Comparison of ENCODE assay signal across 27 cellular contexts in the genomic region with DNA sequence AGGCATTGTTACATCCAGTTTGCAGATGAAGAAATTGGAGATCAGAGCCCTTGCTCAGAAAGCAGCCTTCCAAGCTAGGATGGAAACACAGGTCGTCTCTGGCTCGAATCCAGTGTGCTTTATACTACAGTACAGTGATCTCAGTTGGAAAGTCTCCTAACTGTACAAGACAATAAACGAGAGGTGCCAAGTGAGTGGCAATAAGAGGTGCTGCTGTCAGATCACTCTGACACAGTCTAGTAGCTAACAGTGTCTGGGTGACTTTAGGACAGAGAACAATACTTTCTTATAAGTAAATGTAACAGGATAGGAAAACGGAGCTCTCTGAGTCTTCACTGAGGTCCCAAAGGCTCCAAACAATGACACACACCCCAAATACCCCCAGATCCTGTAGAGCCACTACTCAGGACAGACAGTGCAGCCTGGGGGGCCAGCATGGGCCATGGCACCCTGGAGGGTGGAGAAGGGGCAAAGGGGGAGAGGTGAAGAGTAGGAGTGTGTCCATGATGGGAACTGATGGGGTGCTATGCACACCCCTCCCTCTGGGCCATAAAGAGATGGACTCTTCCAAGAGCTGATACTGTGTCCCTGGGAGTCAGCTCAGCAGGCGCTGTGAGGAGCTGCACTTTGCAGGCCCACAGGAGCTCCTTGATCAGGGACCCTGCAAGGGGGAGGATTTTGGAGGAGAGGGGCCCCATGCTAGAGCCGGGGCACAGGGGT. TPM values are rescaled to one million over a fixed set of nuclear protein-coding genes. Genes with fewer than 3 reads are reported as not detected.
DNase-seq lines count a peak whose midpoint lies in the region; ATAC-seq and TF ChIP-seq lines count a peak whose summit lies in the region.
"Had no signal": no experiment of that assay in that cellular context is flagged by ENCODE, and none has a peak within 500 bp of the region (broad histone marks: within the 10 kb centered on the region; RNA-seq: fewer than 3 reads in every experiment).

No MANE protein-coding gene starts in this region.

- H3K79me1 ChIP-seq in neuronal stem cell (ENCODE audit: low read depth, low read length), result no peaks in the 10 kb centered on the region

- no peak overlapping the region for H2BK12ac ChIP-seq in neuronal stem cell (ENCODE audit: low read length)

- no peaks in the 10 kb centered on the region for H3K36me3 Mint-ChIP-seq in activated T-helper 1 cell treated with anti-CD3 and anti-CD28 coated beads, Interleukin-12 subunit alpha, Interleukin-12 subunit beta, Interleukin-2, Interleukin-4 antibody, amounts not matched to agents 30 ng/mL and 10 ng/mL and 1 ng/mL, durations not matched to agents 14 hours and 24 hours and 36 hours (ENCODE audit: low read depth)
- H3K36me3 Mint-ChIP-seq: activated naive CD8-positive, alpha-beta T cell treated with anti-CD3 and anti-CD28 coated beads, Interleukin-2, amount 10 ng/mL, durations not matched to agents 7 days and 5 days; WTC11 had no signal

- H3K27me3 ChIP-seq in ascending aorta (no peaks in the 10 kb centered on the region), heart right ventricle (no peaks in the 10 kb centered on the region), neuronal stem cell (ENCODE audit: control insufficient read depth in 3 of 3, insufficient read depth in 3 of 3, low read depth in 1 of 3, low read length in 3 of 3) (no peaks in the 10 kb centered on the region)
- H3K27me3 ChIP-seq: hepatocyte had no signal

- peak overlapping the region; percentile 53 for H3K18ac ChIP-seq in neuronal stem cell (ENCODE audit: low read length)

- POLR2A ChIA-PET in HEK293 (lab: Yijun Ruan, JAX), result no interaction called here

- H3K4ac ChIP-seq in neuronal stem cell (ENCODE audit: low read length), result no peak overlapping the region

- intact Hi-C loops in ascending aorta (cut with DNase I) (no loop called here), heart right ventricle (cut with DNase I) (loop anchor here in 1 of 10 donors (10.0 kb wide), 1 partner anchor 60 kb away; no protein-coding TSS in a partner anchor)
- intact Hi-C loops in activated T-helper 1 cell treated with anti-CD3 and anti-CD28 coated beads, Interleukin-12 subunit alpha, Interleukin-12 subunit beta, Interleukin-2, Interleukin-4 antibody, amounts not matched to agents 30 ng/mL and 10 ng/mL and 1 ng/mL, durations not matched to agents 14 hours and 24 hours and 36 hours (cut with micrococcal nuclease), result no loop called here

- H3K4me3 ChIP-seq in HEK293 (ENCODE audit: low read depth, low read length) (no peak overlapping the region), ascending aorta (no peak overlapping the region), heart right ventricle (peak overlapping the region in 4 of 10 donors; percentile 6 to 60 (median 33)), neuronal stem cell (ENCODE audit: low read length in 2 of 2) (no peak overlapping the region)
- H3K4me3 ChIP-seq: hepatocyte, SK-N-MC had no signal

- H3K9ac ChIP-seq in neuronal stem cell (ENCODE audit: low read depth, low read length, poor library complexity), result no peak overlapping the region

- H3K14ac ChIP-seq in neuronal stem cell (ENCODE audit: low read length), result no peak overlapping the region

- H3K27ac Mint-ChIP-seq in activated T-helper 1 cell treated with anti-CD3 and anti-CD28 coated beads, Interleukin-12 subunit alpha, Interleukin-12 subunit beta, Interleukin-2, Interleukin-4 antibody, amounts not matched to agents 30 ng/mL and 10 ng/mL and 1 ng/mL, durations not matched to agents 14 hours and 24 hours and 36 hours, result no peak overlapping the region
- H3K27ac Mint-ChIP-seq: activated CD4-positive, alpha-beta T cell treated with anti-CD3 and anti-CD28 coated beads, Interleukin-2, amount 10 ng/mL, durations not matched to agents 24 days and 14 days; activated naive CD8-positive, alpha-beta T cell treated with anti-CD3 and anti-CD28 coated beads, Interleukin-2, amount 10 ng/mL, durations not matched to agents 7 days and 5 days; activated T-cell treated with anti-CD3 and anti-CD28 coated beads, Interleukin-2, amount 50 U/mL, for 24 hours; CD4-positive, alpha-beta T cell; dendritic cell treated with granulocyte-macrophage colony-stimulating factor and Interleukin-4, amounts not matched to agents 40 ng/mL and 50 ng/mL, for 4 days; H9 had no signal

- H2BK15ac ChIP-seq in neuronal stem cell (ENCODE audit: low read length), result no peak overlapping the region

- H3K36me3 ChIP-seq in HEK293 (ENCODE audit: control insufficient read depth in 2 of 2, insufficient read depth in 1 of 2, low read length in 2 of 2) (no peaks in the 10 kb centered on the region), ascending aorta (no peaks in the 10 kb centered on the region), heart right ventricle (no peaks in the 10 kb centered on the region), neuronal stem cell (replicated peaks in 1 of 2; ENCODE audit: control insufficient read depth in 2 of 2, insufficient read depth in 2 of 2, low read length in 2 of 2) (no peaks in the 10 kb centered on the region)

- H3K27me3 Mint-ChIP-seq in activated T-helper 1 cell treated with anti-CD3 and anti-CD28 coated beads, Interleukin-12 subunit alpha, Interleukin-12 subunit beta, Interleukin-2, Interleukin-4 antibody, amounts not matched to agents 30 ng/mL and 10 ng/mL and 1 ng/mL, durations not matched to agents 14 hours and 24 hours and 36 hours (ENCODE audit: insufficient read depth), result peaks cover 8% of the 10 kb centered on the region
- H3K27me3 Mint-ChIP-seq: activated T-cell treated with anti-CD3 and anti-CD28 coated beads, Interleukin-2, amount 50 U/mL, for 24 hours; CD4-positive, alpha-beta T cell had no signal

- H3K4me1 ChIP-seq in HEK293 (ENCODE audit: control insufficient read depth, insufficient read depth, low read length) (peaks cover 15% of the 10 kb centered on the region), ascending aorta (peaks cover 0 to 7% of the 10 kb centered on the region in 2 donors), heart right ventricle (peaks cover 0 to 41% (median 13%) of the 10 kb centered on the region in 9 donors), neuronal stem cell (ENCODE audit: control insufficient read depth in 2 of 2, insufficient read depth in 1 of 2, low read depth in 1 of 2, low read length in 2 of 2) (peaks cover 4 to 8% of the 10 kb centered on the region in 2 donors)

- no peaks in the 10 kb centered on the region for H3K4me1 Mint-ChIP-seq in activated T-helper 1 cell treated with anti-CD3 and anti-CD28 coated beads, Interleukin-12 subunit alpha, Interleukin-12 subunit beta, Interleukin-2, Interleukin-4 antibody, amounts not matched to agents 30 ng/mL and 10 ng/mL and 1 ng/mL, durations not matched to agents 14 hours and 24 hours and 36 hours (ENCODE audit: low read depth)
- H3K4me1 Mint-ChIP-seq: activated CD4-positive, alpha-beta T cell treated with anti-CD3 and anti-CD28 coated beads, Interleukin-2, amount 10 ng/mL, durations not matched to agents 24 days and 14 days; activated naive CD8-positive, alpha-beta T cell treated with anti-CD3 and anti-CD28 coated beads, Interleukin-2, amount 10 ng/mL, durations not matched to agents 7 days and 5 days; central memory CD8-positive, alpha-beta T cell had no signal

- 32 to 46% methylated on average over 6 of the region's 6 CpGs for WGBS in heart right ventricle, 2 donors
- WGBS in neuronal stem cell (ENCODE audit: extremely low coverage in 2 of 2, insufficient read length in 2 of 2, insufficient replicate concordance in 1 of 2), 2 donors, result no CpG with 5 or more reads among the region's 6 CpGs

- no peak for DNase-seq in ascending aorta (ENCODE audit: low spot score in 2 of 2)
- peak in 1 of 2 donors; percentile 35 for DNase-seq in heart right ventricle
- DNase-seq in neuronal stem cell (ENCODE audit: low spot score), result no peak
- no peak for DNase-seq in SHP77 (lab: John Stamatoyannopoulos, UW)
- no peak for DNase-seq in activated T-helper 1 cell treated with anti-CD3 and anti-CD28 coated beads, Interleukin-12 subunit alpha, Interleukin-12 subunit beta, Interleukin-2, Interleukin-4 antibody, amounts not matched to agents 30 ng/mL and 10 ng/mL and 1 ng/mL, durations not matched to agents 14 hours and 24 hours and 36 hours (ENCODE audit: low spot score)
- DNase-seq in DMS79 (lab: John Stamatoyannopoulos, UW), result no peak
- DNase-seq: activated CD4-positive, alpha-beta T cell treated with anti-CD3 and anti-CD28 coated beads, Interleukin-2, amount 10 ng/mL, durations not matched to agents 24 days and 14 days; activated gamma-delta T cell; activated naive CD8-positive, alpha-beta T cell treated with anti-CD3 and anti-CD28 coated beads, Interleukin-2, amount 10 ng/mL, durations not matched to agents 7 days and 5 days; activated T-cell treated with anti-CD3 and anti-CD28 coated beads, Interleukin-2, amount 50 U/mL, for 24 hours; CD4-positive, alpha-beta T cell; H9; mesendoderm; NCI-H1436 treated with DMSO at 0.1 percent for 48 hours; NCI-H2081 treated with DMSO at 0.1 percent for 48 hours; posterior cingulate gyrus; stimulated activated CD4-positive, alpha-beta T cell treated with anti-CD3 and anti-CD28 coated beads, Interleukin-12 subunit alpha, Interleukin-12 subunit beta, amount 100 ng/mL, for 4 hours; stimulated activated CD4-positive, alpha-beta T cell treated with anti-CD3 and anti-CD28 coated beads, Interleukin-4, amount 100 ng/mL, for 1 hour; trophoblast cell had no signal

- H3K4me3 Mint-ChIP-seq in activated T-helper 1 cell treated with anti-CD3 and anti-CD28 coated beads, Interleukin-12 subunit alpha, Interleukin-12 subunit beta, Interleukin-2, Interleukin-4 antibody, amounts not matched to agents 30 ng/mL and 10 ng/mL and 1 ng/mL, durations not matched to agents 14 hours and 24 hours and 36 hours, result no peak overlapping the region
- H3K4me3 Mint-ChIP-seq: activated CD4-positive, alpha-beta T cell treated with anti-CD3 and anti-CD28 coated beads, Interleukin-2, amount 10 ng/mL, durations not matched to agents 24 days and 14 days; activated naive CD8-positive, alpha-beta T cell treated with anti-CD3 and anti-CD28 coated beads, Interleukin-2, amount 10 ng/mL, durations not matched to agents 7 days and 5 days; activated T-cell treated with anti-CD3 and anti-CD28 coated beads, Interleukin-2, amount 50 U/mL, for 24 hours; CD4-positive, alpha-beta T cell; central memory CD8-positive, alpha-beta T cell; dendritic cell treated with granulocyte-macrophage colony-stimulating factor and Interleukin-4, amounts not matched to agents 40 ng/mL and 50 ng/mL, for 4 days; H9; WTC11 had no signal

- no peak overlapping the region for H4K8ac ChIP-seq in neuronal stem cell (ENCODE audit: low read depth, low read length)

- H3K27ac ChIP-seq in HEK293 (ENCODE audit: extremely low read depth, low read depth, low read length) (no peak overlapping the region), ascending aorta (peak overlapping the region; percentile 82 to 90), heart right ventricle (peak overlapping the region in 4 of 10 donors; percentile 42 to 95 (median 76)), neuronal stem cell (replicated peaks; ENCODE audit: low read length) (no peak overlapping the region)
- H3K27ac ChIP-seq: hepatocyte, SK-N-MC had no signal

- H3K4me2 ChIP-seq in neuronal stem cell (ENCODE audit: insufficient read depth, low read length, poor library complexity, severe bottlenecking), result no peak overlapping the region
- H3K4me2 ChIP-seq: hepatocyte had no signal

- no peak overlapping the region for H4K91ac ChIP-seq in neuronal stem cell (ENCODE audit: low read depth, low read length, poor library complexity)

- no peaks in the 10 kb centered on the region for H3K9me3 ChIP-seq in HEK293 (ENCODE audit: control insufficient read depth, insufficient read depth, low read depth, low read length)
- H3K9me3 ChIP-seq in ascending aorta, result no peaks in the 10 kb centered on the region
- H3K9me3 ChIP-seq in heart right ventricle, result no peaks in the 10 kb centered on the region
- H3K9me3 ChIP-seq in neuronal stem cell (replicated peaks in 1 of 2; ENCODE audit: control insufficient read depth in 2 of 2, insufficient read depth in 1 of 2, low read depth in 1 of 2, low read length in 2 of 2), result no peaks in the 10 kb centered on the region

- no peaks in the 10 kb centered on the region for H3K9me3 Mint-ChIP-seq in activated T-helper 1 cell treated with anti-CD3 and anti-CD28 coated beads, Interleukin-12 subunit alpha, Interleukin-12 subunit beta, Interleukin-2, Interleukin-4 antibody, amounts not matched to agents 30 ng/mL and 10 ng/mL and 1 ng/mL, durations not matched to agents 14 hours and 24 hours and 36 hours
- H3K9me3 Mint-ChIP-seq: activated CD4-positive, alpha-beta T cell treated with anti-CD3 and anti-CD28 coated beads, Interleukin-2, amount 10 ng/mL, durations not matched to agents 24 days and 14 days; activated naive CD8-positive, alpha-beta T cell treated with anti-CD3 and anti-CD28 coated beads, Interleukin-2, amount 10 ng/mL, durations not matched to agents 7 days and 5 days; activated T-cell treated with anti-CD3 and anti-CD28 coated beads, Interleukin-2, amount 50 U/mL, for 24 hours; CD4-positive, alpha-beta T cell; central memory CD8-positive, alpha-beta T cell; dendritic cell treated with granulocyte-macrophage colony-stimulating factor and Interleukin-4, amounts not matched to agents 40 ng/mL and 50 ng/mL, for 4 days; H9; WTC11 had no signal

- no peak overlapping the region for H2AK5ac ChIP-seq in neuronal stem cell (ENCODE audit: low read depth, low read length)

- CTCF ChIA-PET in HEK293 (lab: Yijun Ruan, JAX), result interaction anchor here (0.8 to 1.4 kb wide), 2 partner anchors 11 to 14 kb away, joined by 4 to 5 read pairs; no protein-coding TSS in a partner anchor

- H2BK120ac ChIP-seq in neuronal stem cell (ENCODE audit: low read depth, low read length), result no peak overlapping the region

- H2AFZ ChIP-seq in neuronal stem cell (ENCODE audit: low read length), result no peak overlapping the region
- H2AFZ ChIP-seq: hepatocyte had no signal

- TF ChIP-seq CTCF in HEK293 (tag by site-specific recombination; IDR thresholded peaks at IDR 0.05), result no peak
- TF ChIP-seq CTCF in ascending aorta (IDR thresholded peaks at IDR 0.05), result no peak
- TF ChIP-seq CTCF in heart right ventricle (IDR thresholded peaks at IDR 0.05), result no peak

- H2BK5ac ChIP-seq in neuronal stem cell (ENCODE audit: low read length), result peak overlapping the region; percentile 58

- H3K23ac ChIP-seq in neuronal stem cell (ENCODE audit: low read depth, low read length, poor library complexity), result no peak overlapping the region

- ATAC-seq in heart right ventricle (peak in 7 of 8 donors; percentile 16 to 66 (median 52)), HG03342 (IDR thresholded peaks at IDR 0.05; ENCODE audit: unreplicated experiment) (no peak)
- ATAC-seq: sciatic nerve, WTC11 had no signal

RNA-seq across cellular contexts. Expression of a gene that starts 3.3 kb away (rescaled TPM):
- not detected for total RNA-seq in ascending aorta
- total RNA-seq in heart right ventricle, result 100 to 1,000 TPM in 8 of 10 donors, 10 to 100 TPM in 2; 89.3 to 223 (median 144) TPM
- 100 to 1,000 TPM in 1 of 2 donors, 10 to 100 TPM in 1; 87.8 to 243 TPM for polyA plus RNA-seq in heart right ventricle
- polyA plus RNA-seq in neuronal stem cell (2013, experiment 1 of 2), result 18.4 TPM
- 19.3 TPM for polyA plus RNA-seq in neuronal stem cell (2013, experiment 2 of 2)
- total RNA-seq in activated T-helper 1 cell treated with anti-CD3 and anti-CD28 coated beads, Interleukin-12 subunit alpha, Interleukin-12 subunit beta, Interleukin-2, Interleukin-4 antibody, amounts not matched to agents 30 ng/mL and 10 ng/mL and 1 ng/mL, durations not matched to agents 14 hours and 24 hours and 36 hours, result 0.73 and 1.7 TPM in 2 replicates

RNA-seq across cellular contexts. Expression of a gene that starts 9.5 kb away (rescaled TPM):
- total RNA-seq in ascending aorta (not detected), heart right ventricle (1 to 10 TPM in 3 of 10 donors, under 1 TPM in 7; 0.21 to 2.1 (median 0.78) TPM)
- polyA plus RNA-seq in heart right ventricle, result under 1 TPM; 0.58 to 0.95 TPM
- 1.1 TPM for polyA plus RNA-seq in neuronal stem cell (2013, experiment 1 of 2)
- polyA plus RNA-seq in neuronal stem cell (2013, experiment 2 of 2), result 1.1 TPM
- not detected in 2 replicates for total RNA-seq in activated T-helper 1 cell treated with anti-CD3 and anti-CD28 coated beads, Interleukin-12 subunit alpha, Interleukin-12 subunit beta, Interleukin-2, Interleukin-4 antibody, amounts not matched to agents 30 ng/mL and 10 ng/mL and 1 ng/mL, durations not matched to agents 14 hours and 24 hours and 36 hours
- total RNA-seq: activated CD4-positive, alpha-beta T cell treated with anti-CD3 and anti-CD28 coated beads, Interleukin-2, amount 10 ng/mL, durations not matched to agents 24 days and 14 days; activated naive CD8-positive, alpha-beta T cell treated with anti-CD3 and anti-CD28 coated beads, Interleukin-2, amount 10 ng/mL, durations not matched to agents 7 days and 5 days had no signal

Comparison
In these comparisons a context has a peak if more than half of its experiments do, and no peak if none do; other contexts are left out.
1. H3K27ac ChIP-seq: peak in ascending aorta (2 of 2); none in HEK293 (single experiment) and neuronal stem cell (single experiment).
2. RNA of a gene that starts 3.3 kb away (total RNA-seq): 89.3 to 223 TPM in heart right ventricle; 0.73 to 1.7 TPM in activated T-helper 1 cell treated with anti-CD3 and anti-CD28 coated beads, Interleukin-12 subunit alpha, Interleukin-12 subunit beta, Interleukin-2, Interleukin-4 antibody, amounts not matched to agents 30 ng/mL and 10 ng/mL and 1 ng/mL, durations not matched to agents 14 hours and 24 hours and 36 hours and not detected in ascending aorta (single experiment); every median in the first group is over 10 times any median in the second.